2 cellular contexts compared by ENCODE assay signal in genomic region chrX:20225488-20225833, GRCh38.
TF ChIP-seq lines count a peak whose summit lies in the region.

No MANE protein-coding gene starts in this region.

TF ChIP-seq in endothelial cell of umbilical vein, 7 proteins besides CTCF, POLR2A, EP300 and RAD21 (continued from another document):
- TF ChIP-seq GATA2 (IDR thresholded peaks at IDR 0.05; ENCODE audit: insufficient read depth, insufficient read length, low read depth, low read length) (no peak), FOS (IDR thresholded peaks at IDR 0.05; ENCODE audit: borderline replicate concordance, insufficient read depth, low read length) (no peak), JUN (IDR thresholded peaks at IDR 0.05; ENCODE audit: borderline replicate concordance, insufficient read depth, insufficient read length, low read depth) (peak; percentile 11), EZH2 (IDR thresholded peaks at IDR 0.05; ENCODE audit: borderline replicate concordance, low read depth, low read length, severe bottlenecking) (no peak)
TF ChIP-seq in endothelial cell of umbilical vein: peak in this region for 1.

TF ChIP-seq in HEK293T, 16 proteins besides CTCF, POLR2A, EP300 and RAD21 (continued from another document):
- TF ChIP-seq PKNOX1 (IDR thresholded peaks at IDR 0.05) (no peak), FOXK2 (IDR thresholded peaks at IDR 0.05) (no peak), BHLHE40 (IDR thresholded peaks at IDR 0.05; ENCODE audit: borderline replicate concordance) (no peak), L3MBTL2 (conservative IDR thresholded peaks at IDR 0.05) (no peak), SP1 (IDR thresholded peaks at IDR 0.05) (no peak), ARNT (IDR thresholded peaks at IDR 0.05) (no peak), FOXA1 (IDR thresholded peaks at IDR 0.05) (no peak), ELF4 (IDR thresholded peaks at IDR 0.05) (no peak), ZNF384 (IDR thresholded peaks at IDR 0.05) (no peak), CTBP1 (IDR thresholded peaks at IDR 0.05; ENCODE audit: borderline replicate concordance) (no peak)
